In genomic region chr5:178205010-178205748, GRCh38 we compare ENCODE assay signal across 1 cellular context.
TF ChIP-seq lines count a peak whose summit lies in the region.

No MANE protein-coding gene starts in this region.

TF ChIP-seq in H1, 55 proteins besides CTCF, POLR2A, EP300 and RAD21 (continued from another document):
- TF ChIP-seq RNF2 (IDR thresholded peaks at IDR 0.05; ENCODE audit: borderline replicate concordance, low read depth, low read length, missing control alignments, poor library complexity, severe bottlenecking) (no peak), TAF1 (IDR thresholded peaks at IDR 0.05; ENCODE audit: low read depth, low read length) (no peak), EGR1 (IDR thresholded peaks at IDR 0.05; ENCODE audit: borderline replicate concordance, low read depth, low read length) (peak; percentile 97), SP1 (IDR thresholded peaks at IDR 0.05; ENCODE audit: low read depth, low read length) (no peak)
